ENCODE assay signal across 13 cellular contexts in the genomic region with DNA sequence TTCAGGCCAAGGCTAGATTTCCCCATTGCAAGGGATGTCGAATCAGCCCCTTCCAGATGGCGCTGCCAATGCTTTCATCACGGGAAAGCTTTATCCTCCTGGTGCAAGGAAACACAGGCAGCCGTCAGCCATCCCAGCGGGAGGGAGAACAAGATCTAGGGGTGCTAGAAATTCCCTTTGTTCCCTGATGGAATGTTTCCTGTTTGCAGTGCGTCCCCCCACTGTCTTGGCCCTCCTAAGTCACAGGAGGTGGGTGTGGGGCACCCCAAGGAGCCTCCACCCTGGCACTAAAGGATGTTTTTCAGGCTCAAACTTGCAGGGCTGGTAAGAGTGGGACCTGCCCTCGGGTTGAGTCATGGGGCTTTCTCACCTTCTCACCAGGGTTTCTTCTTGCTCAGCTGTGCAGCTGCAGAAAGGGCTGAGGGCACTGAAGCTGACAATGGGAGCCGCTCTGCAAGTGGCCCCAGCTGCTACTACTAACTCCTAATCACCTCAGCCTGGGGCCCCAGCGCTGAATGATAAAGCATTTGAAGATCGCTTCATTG.
A peak's percentile ranks its signal among the peaks of the same experiment; 100 is the strongest.
DNase-seq lines count a peak whose midpoint lies in the region; ATAC-seq and TF ChIP-seq lines count a peak whose summit lies in the region.
"Had no signal": no experiment of that assay in that cellular context is flagged by ENCODE, and none has a peak within 500 bp of the region (broad histone marks: within the 10 kb centered on the region; RNA-seq: fewer than 3 reads in every experiment).

No MANE protein-coding gene starts in this region.

- H3K4me3 ChIP-seq in dorsolateral prefrontal cortex = no peak overlapping the region
- no peak overlapping the region for H3K4me3 ChIP-seq in CD8-positive, alpha-beta T cell (ENCODE audit: low read depth, low read length)
- H3K4me3 ChIP-seq: BLaER1 treated with 17β-estradiol and CSF1 and Interleukin-3, amounts not matched to agents 10 nM and 100 nM had no signal

- no peaks in the 10 kb centered on the region for H3K36me3 ChIP-seq in CD8-positive, alpha-beta T cell (ENCODE audit: insufficient read depth, low read length)

- H3K4me1 ChIP-seq in CD8-positive, alpha-beta T cell (ENCODE audit: insufficient read depth, low read length) = no peaks in the 10 kb centered on the region

- H3K27ac ChIP-seq in dorsolateral prefrontal cortex = peak overlapping the region in 42 of 59 donors; percentile 3 to 77 (median 43)
- no peak overlapping the region for H3K27ac ChIP-seq in CD8-positive, alpha-beta T cell (ENCODE audit: low read depth, low read length)
- H3K27ac ChIP-seq: BLaER1 treated with 17β-estradiol and CSF1 and Interleukin-3, amounts not matched to agents 10 nM and 100 nM had no signal

- no peaks in the 10 kb centered on the region for H3K27me3 ChIP-seq in dorsolateral prefrontal cortex
- H3K27me3 ChIP-seq in CD8-positive, alpha-beta T cell (ENCODE audit: insufficient read depth, low read length) = no peaks in the 10 kb centered on the region
- H3K27me3 ChIP-seq: BLaER1 treated with 17β-estradiol and CSF1 and Interleukin-3, amounts not matched to agents 10 nM and 100 nM had no signal

- no peaks in the 10 kb centered on the region for H3K36me3 Mint-ChIP-seq in CD8-positive, alpha-beta T cell

- POLR2A ChIA-PET in CD8-positive, alpha-beta T cell (lab: Charles Lee) = no interaction called here

- DNase-seq in Ammon's horn (ENCODE audit: low spot score) (peak; percentile 33), dorsolateral prefrontal cortex (no peak), nucleus accumbens (lab: John Stamatoyannopoulos, UW) (no peak), DMS53 treated with DMSO at 0.1 percent for 48 hours (lab: John Stamatoyannopoulos, UW; ENCODE audit: unreplicated experiment) (no peak)
- DNase-seq in CD8-positive, alpha-beta T cell = no peak
- no peak for DNase-seq in stimulated activated naive CD4-positive, alpha-beta T cell (lab: John Stamatoyannopoulos, UW)
- DNase-seq: activated CD4-positive, alpha-beta T cell treated with anti-CD3 and anti-CD28 coated beads, Interleukin-2, amount 50 U/mL, for 48 hours; NCI-H1436; RPMI8226 had no signal

- peaks cover 2% of the 10 kb centered on the region for H3K27me3 Mint-ChIP-seq in CD8-positive, alpha-beta T cell (ENCODE audit: low read depth)
- H3K27me3 Mint-ChIP-seq: central memory CD8-positive, alpha-beta T cell had no signal

- no peak for TF ChIP-seq CTCF in dorsolateral prefrontal cortex (IDR thresholded peaks at IDR 0.05 in 54 of 56, conservative IDR thresholded peaks at IDR 0.05 in 2 of 56; ENCODE audit: low read depth in 1 of 56, partially characterized antibody in 56 of 56)
- no peak for TF ChIP-seq CTCF in CD8-positive, alpha-beta T cell (IDR thresholded peaks at IDR 0.05)

- no peak overlapping the region for H3K27ac Mint-ChIP-seq in CD8-positive, alpha-beta T cell

- no peak overlapping the region for H3K4me3 Mint-ChIP-seq in CD8-positive, alpha-beta T cell
- H3K4me3 Mint-ChIP-seq: central memory CD8-positive, alpha-beta T cell had no signal

- no peaks in the 10 kb centered on the region for H3K4me1 Mint-ChIP-seq in CD8-positive, alpha-beta T cell (ENCODE audit: low read depth)
- H3K4me1 Mint-ChIP-seq: central memory CD8-positive, alpha-beta T cell had no signal

- ATAC-seq in GM19035 (IDR thresholded peaks at IDR 0.05; ENCODE audit: unreplicated experiment) (peak; percentile 71), HG03280 (IDR thresholded peaks at IDR 0.05; ENCODE audit: unreplicated experiment) (peak; percentile 83)
- ATAC-seq in CD8-positive, alpha-beta T cell = no peak

- CTCF ChIA-PET in CD8-positive, alpha-beta T cell (lab: Charles Lee) = no interaction called here

- no peaks in the 10 kb centered on the region for H3K9me3 Mint-ChIP-seq in CD8-positive, alpha-beta T cell
- H3K9me3 Mint-ChIP-seq: central memory CD8-positive, alpha-beta T cell had no signal

- intact Hi-C loops in dorsolateral prefrontal cortex (cut with DNase I) = no loop called here
- intact Hi-C loops in CD8-positive, alpha-beta T cell (cut with DNase I, micrococcal nuclease) = no loop called here

- no peaks in the 10 kb centered on the region for H3K9me3 ChIP-seq in CD8-positive, alpha-beta T cell (ENCODE audit: low read length)
- H3K9me3 ChIP-seq: BLaER1 treated with 17β-estradiol and CSF1 and Interleukin-3, amounts not matched to agents 10 nM and 100 nM had no signal
